32 cellular contexts compared by ENCODE assay signal in the genomic region with DNA sequence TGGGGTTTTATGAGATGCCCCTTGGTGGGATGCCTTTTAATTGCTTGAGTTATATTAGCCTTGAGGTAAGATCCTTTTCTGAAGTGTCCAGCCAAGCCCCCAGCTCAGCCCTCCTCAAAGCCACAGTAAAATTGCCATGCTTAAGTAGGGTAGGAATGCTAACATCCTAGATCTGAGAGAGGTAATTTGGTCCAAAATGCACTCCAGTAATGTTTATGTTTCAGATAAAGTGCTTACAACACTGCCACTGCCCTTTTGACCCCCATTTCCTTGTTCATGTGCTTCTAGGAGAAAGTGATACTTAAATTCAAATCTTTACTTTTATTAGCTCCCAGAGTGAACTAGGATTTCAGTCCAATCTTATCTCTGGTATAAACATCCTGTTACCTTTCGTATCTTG.
DNase-seq lines count a peak whose midpoint lies in the region; ATAC-seq and TF ChIP-seq lines count a peak whose summit lies in the region.
"Had no signal": no experiment of that assay in that cellular context is flagged by ENCODE, and none has a peak within 500 bp of the region (broad histone marks: within the 10 kb centered on the region; RNA-seq: fewer than 3 reads in every experiment).

No MANE protein-coding gene starts in this region.

- peak overlapping the region; percentile 12 for H3K4me2 ChIP-seq in hepatocyte
- H3K4me2 ChIP-seq: KMS-11 had no signal

- H3K4me1 ChIP-seq in HEK293 (ENCODE audit: control insufficient read depth, insufficient read depth, low read length): peaks cover 4% of the 10 kb centered on the region; the same call in 1 of the 2 replicates
- H3K4me1 ChIP-seq in hepatocyte (ENCODE audit: insufficient read depth): peaks cover 7% of the 10 kb centered on the region
- H3K4me1 ChIP-seq: BE2C, breast epithelium, heart left ventricle, right atrium auricular region, SJCRH30 had no signal

- H3K9me3 ChIP-seq in HEK293 (ENCODE audit: control insufficient read depth, insufficient read depth, low read depth, low read length): no peaks in the 10 kb centered on the region
- H3K9me3 ChIP-seq in hepatocyte (ENCODE audit: low read depth): no peaks in the 10 kb centered on the region
- H3K9me3 ChIP-seq: BE2C, breast epithelium, ovary, right atrium auricular region, SJCRH30 had no signal

- TF ChIP-seq CTCF in HEK293 (tag by site-specific recombination; IDR thresholded peaks at IDR 0.05) (no peak), hepatocyte (IDR thresholded peaks at IDR 0.05; ENCODE audit: poor library complexity) (no peak)

- CTCF ChIA-PET in HEK293 (lab: Yijun Ruan, JAX): no interaction called here

- H3K27me3 ChIP-seq in hepatocyte: no peaks in the 10 kb centered on the region
- H3K27me3 ChIP-seq: BE2C, breast epithelium, ovary, right atrium auricular region, SJCRH30 had no signal

- ATAC-seq in HG03469 (IDR thresholded peaks at IDR 0.05; ENCODE audit: unreplicated experiment): no peak
- ATAC-seq: activated T-helper 17 cell treated with anti-CD3 and anti-CD28 coated beads, Interleukin-2, amount 50 U/mL, for 72 hours; GM12878; heart left ventricle; stimulated activated naive CD8-positive, alpha-beta T cell treated with anti-CD3 and anti-CD28 coated beads, Interleukin-15, amount 100 ng/mL, for 72 hours had no signal

- no peak overlapping the region for H3K4me3 ChIP-seq in HEK293 (ENCODE audit: low read depth, low read length)
- no peak overlapping the region for H3K4me3 ChIP-seq in hepatocyte
- H3K4me3 ChIP-seq: breast epithelium, coronary artery, GM12878, heart left ventricle, ovary, right atrium auricular region, SJCRH30 had no signal

- H3K79me2 ChIP-seq in hepatocyte: no peaks in the 10 kb centered on the region

- no peaks in the 10 kb centered on the region for H3K9me2 ChIP-seq in hepatocyte (replicated peaks; ENCODE audit: insufficient read depth)

- 7% methylated on average over 1 of the region's 1 CpG for WGBS in hepatocyte (ENCODE audit: low lambda C conversion rate, missing lambda C conversion rate)

- peak; percentile 1 for DNase-seq in astrocyte of the hippocampus (ENCODE audit: low read depth, low spot score)
- peak; percentile 39 for DNase-seq in hepatocyte (ENCODE audit: low spot score)
- peak; percentile 6 for DNase-seq in renal cortical epithelial cell (ENCODE audit: low read depth)
- no peak for DNase-seq in SW480 (ENCODE audit: low spot score)
- DNase-seq in NCI-H774 (lab: John Stamatoyannopoulos, UW): no peak
- DNase-seq: ACHN; activated CD4-positive, alpha-beta T cell treated with anti-CD3 and anti-CD28 coated beads for 48 hours; activated naive CD4-positive, alpha-beta T cell treated with anti-CD3 and anti-CD28 coated beads, Interleukin-2, amount 50 U/mL, for 16 hours; amniotic stem cell; BE2C; CD8-positive, alpha-beta memory T cell; effector memory CD4-positive, alpha-beta T cell; foreskin melanocyte; heart left ventricle; kidney; NCI-H2081; NCI-H446; NCI-H82; ovary; SJCRH30; stimulated activated CD8-positive, alpha-beta memory T cell treated with anti-CD3 and anti-CD28 coated beads, Interleukin-4, amount 100 ng/mL, for 48 hours; stimulated activated naive CD8-positive, alpha-beta T cell treated with anti-CD3 and anti-CD28 coated beads, Interleukin-15, amount 100 ng/mL, for 72 hours; SW 1271; T-helper 9 cell had no signal

- H3K36me3 ChIP-seq in HEK293 (ENCODE audit: control insufficient read depth in 2 of 2, insufficient read depth in 1 of 2, low read length in 2 of 2) (no peaks in the 10 kb centered on the region), hepatocyte (replicated peaks; ENCODE audit: insufficient read depth, low read depth) (no peaks in the 10 kb centered on the region)
- H3K36me3 ChIP-seq: BE2C, breast epithelium, heart left ventricle, ovary, right atrium auricular region, SJCRH30 had no signal

- no peaks in the 10 kb centered on the region for H4K20me1 ChIP-seq in hepatocyte (ENCODE audit: insufficient read depth, poor library complexity, severe bottlenecking)

- POLR2A ChIA-PET in HEK293 (lab: Yijun Ruan, JAX): no interaction called here

- no peak overlapping the region for H2AFZ ChIP-seq in hepatocyte

- H3K27ac ChIP-seq in HEK293 (ENCODE audit: extremely low read depth, low read depth, low read length) (no peak overlapping the region), hepatocyte (no peak overlapping the region)
- H3K27ac ChIP-seq: breast epithelium, coronary artery, heart left ventricle, KMS-11, ovary, right atrium auricular region, SJCRH30 had no signal

TF ChIP-seq in HEK293, 187 proteins besides CTCF, POLR2A, EP300 and RAD21:
- TF ChIP-seq, protein P1, sequence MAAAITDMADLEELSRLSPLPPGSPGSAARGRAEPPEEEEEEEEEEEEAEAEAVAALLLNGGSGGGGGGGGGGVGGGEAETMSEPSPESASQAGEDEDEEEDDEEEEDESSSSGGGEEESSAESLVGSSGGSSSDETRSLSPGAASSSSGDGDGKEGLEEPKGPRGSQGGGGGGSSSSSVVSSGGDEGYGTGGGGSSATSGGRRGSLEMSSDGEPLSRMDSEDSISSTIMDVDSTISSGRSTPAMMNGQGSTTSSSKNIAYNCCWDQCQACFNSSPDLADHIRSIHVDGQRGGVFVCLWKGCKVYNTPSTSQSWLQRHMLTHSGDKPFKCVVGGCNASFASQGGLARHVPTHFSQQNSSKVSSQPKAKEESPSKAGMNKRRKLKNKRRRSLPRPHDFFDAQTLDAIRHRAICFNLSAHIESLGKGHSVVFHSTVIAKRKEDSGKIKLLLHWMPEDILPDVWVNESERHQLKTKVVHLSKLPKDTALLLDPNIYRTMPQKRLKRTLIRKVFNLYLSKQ (tag by site-specific recombination; IDR thresholded peaks at IDR 0.05; ENCODE audit: borderline replicate concordance): no peak
- peak; percentile 86 for TF ChIP-seq HOXD13 (CRISPR knock-in tag; IDR thresholded peaks at IDR 0.05; ENCODE audit: borderline replicate concordance)
- TF ChIP-seq TCF7L2 (IDR thresholded peaks at IDR 0.05; ENCODE audit: borderline replicate concordance, low read depth, low read length): peak; percentile 98
- peak; percentile 94; the same call in 1 of the 2 replicates for TF ChIP-seq TRIM28 (IDR thresholded peaks at IDR 0.05; ENCODE audit: borderline replicate concordance, low read length)

Comparison
In these comparisons a context has a peak if more than half of its experiments do, and no peak if none do; other contexts are left out.
1. DNase-seq: peak in astrocyte of the hippocampus (single experiment), hepatocyte (single experiment) and renal cortical epithelial cell (single experiment); none in SW480 (single experiment) and NCI-H774 (single experiment).